Comparison of ENCODE assay signal across 17 cellular contexts in genomic region chrX:35015627-35016026, GRCh38.
DNase-seq lines count a peak whose midpoint lies in the region; ATAC-seq, FAIRE-seq and TF ChIP-seq lines count a peak whose summit lies in the region.
"Had no signal": no experiment of that assay in that cellular context is flagged by ENCODE, and none has a peak within 500 bp of the region (broad histone marks: within the 10 kb centered on the region; RNA-seq: fewer than 3 reads in every experiment).

No MANE protein-coding gene starts in this region.

- H3K14ac ChIP-seq in H1 (ENCODE audit: insufficient read length): no peak overlapping the region

- no peak overlapping the region for H4K91ac ChIP-seq in H1 (replicated peaks; ENCODE audit: insufficient read length, low read length)

- no peaks in the 10 kb centered on the region for H3K79me2 ChIP-seq in H1 (ENCODE audit: control insufficient read depth in 1 of 2, insufficient read depth in 2 of 2, low read length in 2 of 2)

- H3K27me3 ChIP-seq in H1 (replicated peaks in 1 of 4; ENCODE audit: control insufficient read depth in 3 of 4, extremely low read depth in 1 of 4, insufficient read depth in 3 of 4, low read length in 3 of 4): no peaks in the 10 kb centered on the region

- H3K9me3 Mint-ChIP-seq in HFFc6: no peaks in the 10 kb centered on the region
- peaks cover 8% of the 10 kb centered on the region for H3K9me3 Mint-ChIP-seq in nephron
- H3K9me3 Mint-ChIP-seq: CD4-positive, alpha-beta T cell had no signal

- H3K4ac ChIP-seq in H1 (replicated peaks; ENCODE audit: insufficient read length, low read depth, low read length): no peak overlapping the region

- no peak overlapping the region for H4K5ac ChIP-seq in H1 (ENCODE audit: insufficient read length, low read depth, low read length)

- no peak overlapping the region for H3K4me2 ChIP-seq in H1 (ENCODE audit: insufficient read depth in 1 of 2, low read depth in 2 of 2, low read length in 2 of 2)

- H3K18ac ChIP-seq in H1 (ENCODE audit: extremely low read depth, low read length): no peak overlapping the region

- H2AK5ac ChIP-seq in H1 (ENCODE audit: low read depth, low read length): no peak overlapping the region

- H2BK5ac ChIP-seq in H1 (ENCODE audit: low read depth, low read length): no peak overlapping the region

- TF ChIP-seq POLR2A in H1 (IDR thresholded peaks at IDR 0.05; ENCODE audit: control extremely low read depth in 1 of 2, low read depth in 2 of 2, low read length in 2 of 2): no peak

- H3K79me1 ChIP-seq in H1 (ENCODE audit: low read depth, low read length): no peaks in the 10 kb centered on the region

- POLR2A ChIA-PET in H1 (lab: Charles Lee; ENCODE audit: partially characterized antibody): no interaction called here

- no peaks in the 10 kb centered on the region for H3K9me3 ChIP-seq in H1 (ENCODE audit: insufficient read depth in 2 of 2, low read depth in 1 of 2, low read length in 1 of 2)
- H3K9me3 ChIP-seq: Caco-2, HAP-1 had no signal

- H2BK15ac ChIP-seq in H1 (ENCODE audit: low read length): no peak overlapping the region

- no peak overlapping the region for H2BK120ac ChIP-seq in H1 (replicated peaks; ENCODE audit: low read depth, low read length)

- H2AFZ ChIP-seq in H1 (ENCODE audit: low read length): no peak overlapping the region

- H4K8ac ChIP-seq in H1 (ENCODE audit: extremely low read depth, insufficient read depth, low read length): no peak overlapping the region

- H3K27ac Mint-ChIP-seq in HFFc6 (0 out of 2 replicates have a peak overlapping the region, but pooled peaks have one; percentile 30), nephron (peak overlapping the region in 2 of 3 experiments; percentile 59 to 93)
- H3K27ac Mint-ChIP-seq: CD4-positive, alpha-beta T cell had no signal

- no peak overlapping the region for H3K56ac ChIP-seq in H1 (replicated peaks; ENCODE audit: insufficient read length, low read depth, low read length)

- no peak overlapping the region for H3K4me3 ChIP-seq in H1 (ENCODE audit: extremely low read depth in 1 of 4, insufficient read depth in 2 of 4, low read depth in 3 of 4, low read length in 4 of 4)
- H3K4me3 ChIP-seq: HAP-1 had no signal

- no peaks in the 10 kb centered on the region for H3K4me1 ChIP-seq in H1 (replicated peaks in 1 of 4; ENCODE audit: control insufficient read depth in 3 of 4, insufficient read depth in 4 of 4, low read length in 3 of 4)

- TF ChIP-seq CTCF in HFFc6 (IDR thresholded peaks at IDR 0.05): no peak
- TF ChIP-seq CTCF in H1 (IDR thresholded peaks at IDR 0.05; ENCODE audit: control extremely low read depth in 1 of 3, insufficient read depth in 1 of 3, low read depth in 1 of 3, low read length in 3 of 3): no peak
- no peak for TF ChIP-seq CTCF in nephron (IDR thresholded peaks at IDR 0.05; ENCODE audit: unreplicated experiment in 3 of 3)

- H3K27me3 Mint-ChIP-seq in HFFc6 (ENCODE audit: insufficient read depth) (no peaks in the 10 kb centered on the region), nephron (ENCODE audit: low read depth) (no peaks in the 10 kb centered on the region)
- H3K27me3 Mint-ChIP-seq: CD4-positive, alpha-beta T cell had no signal

- H3K36me3 ChIP-seq in H1 (ENCODE audit: control insufficient read depth in 2 of 4, insufficient read depth in 4 of 4, low read length in 3 of 4): no peaks in the 10 kb centered on the region
- H3K36me3 ChIP-seq: HAP-1 had no signal

- no peak for ATAC-seq in HG03025 (IDR thresholded peaks at IDR 0.05; ENCODE audit: low FRiP score, unreplicated experiment)

- WGBS in H1 (ENCODE audit: extremely low coverage in 1 of 2, insufficient coverage in 1 of 2, insufficient read length in 1 of 2, insufficient replicate concordance in 2 of 2, low coverage in 1 of 2, low lambda C conversion rate in 2 of 2, missing lambda C conversion rate in 1 of 2), 2 experiments: 91% methylated on average over 1 of the region's 1 CpG; no CpG with 5 or more reads in 1 of the 2 experiments

- FAIRE-seq in H1 (lab: Jason Lieb, UNC): no peak
- FAIRE-seq: A204.1, D721Med, G401.6, GM12891, GM19239 had no signal

- no peak overlapping the region for H3K27ac ChIP-seq in H1 (ENCODE audit: low read depth, low read length)
- H3K27ac ChIP-seq: C4-2B had no signal

- H2BK20ac ChIP-seq in H1 (ENCODE audit: low read length): no peak overlapping the region

- no peak overlapping the region for H3K9ac ChIP-seq in H1 (replicated peaks in 1 of 4; ENCODE audit: extremely low read depth in 1 of 4, low read depth in 3 of 4, low read length in 3 of 4)

- no peak overlapping the region for H2BK12ac ChIP-seq in H1 (ENCODE audit: low read depth, low read length)

- TF ChIP-seq RAD21 in H1 (IDR thresholded peaks at IDR 0.05 in 1 of 2, conservative IDR thresholded peaks at IDR 0.05 in 1 of 2; ENCODE audit: low read depth in 2 of 2, low read length in 2 of 2): no peak

- no peaks in the 10 kb centered on the region for H3K36me3 Mint-ChIP-seq in HFFc6 (ENCODE audit: low read depth)
- H3K36me3 Mint-ChIP-seq in nephron (ENCODE audit: low read depth): no peaks in the 10 kb centered on the region

- H3K4me3 Mint-ChIP-seq in HFFc6 (no peak overlapping the region), nephron (no peak overlapping the region)
- H3K4me3 Mint-ChIP-seq: CD4-positive, alpha-beta T cell had no signal

- H3K4me1 Mint-ChIP-seq in HFFc6 (ENCODE audit: low read depth) (peaks cover 33% of the 10 kb centered on the region), nephron (peaks cover 5% of the 10 kb centered on the region)

- no peaks in the 10 kb centered on the region for H3K23me2 ChIP-seq in H1 (ENCODE audit: low read depth, low read length)

- no peak overlapping the region for H3K23ac ChIP-seq in H1 (ENCODE audit: insufficient read length)

- DNase-seq in HFFc6 (no peak), M059J (ENCODE audit: low read depth) (peak; percentile 2), H1 (ENCODE audit: low read depth in 1 of 2, low spot score in 2 of 2) (no peak), NCI-H774 (lab: John Stamatoyannopoulos, UW) (no peak), NAMALWA (ENCODE audit: low spot score) (no peak)
- DNase-seq: AML-193; Caco-2; CD4-positive, alpha-beta T cell had no signal

- no peaks in the 10 kb centered on the region for H4K20me1 ChIP-seq in H1 (replicated peaks in 1 of 2; ENCODE audit: control insufficient read depth in 1 of 2, insufficient read depth in 2 of 2, low read length in 2 of 2)

- TF ChIP-seq EP300 in H1 (IDR thresholded peaks at IDR 0.05; ENCODE audit: borderline replicate concordance in 1 of 2, low read depth in 2 of 2, low read length in 2 of 2): no peak

- CTCF ChIA-PET in H1 (lab: Charles Lee; ENCODE audit: partially characterized antibody): no interaction called here

TF ChIP-seq in H1, 55 proteins besides CTCF, POLR2A, EP300 and RAD21 (continues in another document):
- TF ChIP-seq JUND (IDR thresholded peaks at IDR 0.05; ENCODE audit: low read length): no peak
- TF ChIP-seq CHD1 (IDR thresholded peaks at IDR 0.05; ENCODE audit: low read depth, low read length): no peak
- TF ChIP-seq, protein P1, sequence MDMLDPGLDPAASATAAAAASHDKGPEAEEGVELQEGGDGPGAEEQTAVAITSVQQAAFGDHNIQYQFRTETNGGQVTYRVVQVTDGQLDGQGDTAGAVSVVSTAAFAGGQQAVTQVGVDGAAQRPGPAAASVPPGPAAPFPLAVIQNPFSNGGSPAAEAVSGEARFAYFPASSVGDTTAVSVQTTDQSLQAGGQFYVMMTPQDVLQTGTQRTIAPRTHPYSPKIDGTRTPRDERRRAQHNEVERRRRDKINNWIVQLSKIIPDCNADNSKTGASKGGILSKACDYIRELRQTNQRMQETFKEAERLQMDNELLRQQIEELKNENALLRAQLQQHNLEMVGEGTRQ (IDR thresholded peaks at IDR 0.05; ENCODE audit: low read length): no peak
- TF ChIP-seq MAFK (IDR thresholded peaks at IDR 0.05; ENCODE audit: low read depth, low read length): peak; percentile 38; the same call in 1 of the 2 replicates
